22 cellular contexts compared by ENCODE assay signal in the genomic region with DNA sequence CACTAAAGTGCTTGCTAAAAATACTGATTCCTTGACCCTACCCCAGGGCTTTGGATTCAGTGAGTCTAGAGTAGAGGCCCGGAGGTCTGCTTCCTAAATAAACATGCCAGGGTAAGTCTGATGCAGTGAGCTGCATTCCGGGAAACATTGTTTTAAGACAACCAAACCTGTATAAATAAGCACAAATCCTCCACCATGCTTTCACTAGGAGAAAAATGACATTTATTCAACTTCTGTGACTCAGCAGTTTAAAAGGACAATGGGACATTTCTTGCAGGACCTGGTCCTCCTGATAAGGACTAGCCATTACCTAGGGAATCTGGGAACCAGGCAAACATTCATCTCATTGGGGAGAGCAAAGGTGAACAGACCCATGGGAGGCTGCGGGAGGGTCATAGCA.
DNase-seq lines count a peak whose midpoint lies in the region; ATAC-seq, FAIRE-seq and TF ChIP-seq lines count a peak whose summit lies in the region.
"Had no signal": no experiment of that assay in that cellular context is flagged by ENCODE, and none has a peak within 500 bp of the region (broad histone marks: within the 10 kb centered on the region; RNA-seq: fewer than 3 reads in every experiment).

No MANE protein-coding gene starts in this region.

- peak; percentile 91 for DNase-seq in HepG2 (ENCODE audit: low spot score)
- DNase-seq in right lobe of liver: no peak
- DNase-seq in IMR-90: peak; percentile 25
- DNase-seq in endothelial cell (ENCODE audit: low spot score): no peak
- DNase-seq in T-helper 2 cell: no peak
- no peak for DNase-seq in breast epithelium (ENCODE audit: low spot score in 2 of 2)
- no peak for DNase-seq in suprapubic skin (ENCODE audit: low spot score in 2 of 2)
- DNase-seq: CD8-positive, alpha-beta memory T cell; COR-L47; GDM1; GM23248; HCEC 1CT had no signal

- TF ChIP-seq EP300 in HepG2 (IDR thresholded peaks at IDR 0.05; ENCODE audit: low read depth in 2 of 2, low read length in 2 of 2) (peak in 1 of 2 experiments; percentile 69; a peak in 1 of 4 replicates), HepG2 (CRISPR knock-in tag; IDR thresholded peaks at IDR 0.05; ENCODE audit: borderline replicate concordance) (peak; percentile 53; the same call in 1 of the 2 replicates), suprapubic skin (IDR thresholded peaks at IDR 0.05) (no peak)

- no peaks in the 10 kb centered on the region for H3K36me3 ChIP-seq in HepG2 (replicated peaks in 1 of 2; ENCODE audit: control insufficient read depth in 1 of 2, insufficient read depth in 2 of 2, low read length in 2 of 2)
- H3K36me3 ChIP-seq in right lobe of liver: no peaks in the 10 kb centered on the region
- H3K36me3 ChIP-seq in IMR-90 (ENCODE audit: control insufficient read depth, insufficient read depth, low read length): no peaks in the 10 kb centered on the region
- no peaks in the 10 kb centered on the region for H3K36me3 ChIP-seq in breast epithelium
- no peaks in the 10 kb centered on the region for H3K36me3 ChIP-seq in suprapubic skin
- H3K36me3 ChIP-seq: BLaER1 treated with 17β-estradiol and CSF1 and Interleukin-3, amounts not matched to agents 10 nM and 100 nM had no signal

- peak overlapping the region; percentile 40; the same call in 1 of the 2 replicates for H3K4ac ChIP-seq in IMR-90 (ENCODE audit: low read depth, low read length)

- H3K27me3 ChIP-seq in HepG2 (ENCODE audit: control insufficient read depth in 1 of 2, insufficient read depth in 2 of 2, low read length in 2 of 2) (no peaks in the 10 kb centered on the region), right lobe of liver (no peaks in the 10 kb centered on the region), IMR-90 (ENCODE audit: control insufficient read depth, insufficient read depth, low read length) (no peaks in the 10 kb centered on the region), breast epithelium (no peaks in the 10 kb centered on the region), suprapubic skin (no peaks in the 10 kb centered on the region)
- H3K27me3 ChIP-seq: BLaER1 treated with 17β-estradiol and CSF1 and Interleukin-3, amounts not matched to agents 10 nM and 100 nM had no signal

- H2AK5ac ChIP-seq in IMR-90 (ENCODE audit: low read depth, low read length): no peak overlapping the region

- ATAC-seq in HepG2: peak; percentile 90
- no peak for ATAC-seq in right lobe of liver
- ATAC-seq in IMR-90 (ENCODE audit: low read depth): peak; percentile 63
- no peak for ATAC-seq in GM19395 (IDR thresholded peaks at IDR 0.05; ENCODE audit: unreplicated experiment)

- H3K36me3 Mint-ChIP-seq in endothelial cell (ENCODE audit: low read depth, unreplicated experiment): peaks cover 4% of the 10 kb centered on the region

- peak overlapping the region; percentile 30; the same call in 1 of the 2 replicates for H3K4me2 ChIP-seq in HepG2 (ENCODE audit: low read depth, low read length)
- no peak overlapping the region for H3K4me2 ChIP-seq in IMR-90 (ENCODE audit: low read depth, low read length)
- H3K4me2 ChIP-seq: BLaER1 treated with 17β-estradiol and CSF1 and Interleukin-3, amounts not matched to agents 10 nM and 100 nM; KMS-11 had no signal

- H3K79me2 ChIP-seq in HepG2 (ENCODE audit: insufficient read depth, low read length): no peaks in the 10 kb centered on the region

- dilution Hi-C loops in IMR-90 (cut with HindIII; ENCODE audit: low sequenced_read_pairs, unreplicated experiment): no loop called here

- in situ Hi-C loops in HepG2 (cut with HindIII; ENCODE audit: extremely low pct_ligation_motif_present, low pct_unique_long_range_greater_than_20kb): no loop called here
- in situ Hi-C loops in IMR-90 (cut with MboI; ENCODE audit: low sequenced_read_pairs): no loop called here

- no peaks in the 10 kb centered on the region for H3K9me3 Mint-ChIP-seq in endothelial cell (ENCODE audit: unreplicated experiment)

- H2BK5ac ChIP-seq in IMR-90 (ENCODE audit: low read depth, low read length, poor library complexity, severe bottlenecking): no peak overlapping the region

- H2AFZ ChIP-seq in HepG2 (ENCODE audit: low read length) (no peak overlapping the region), IMR-90 (replicated peaks; ENCODE audit: low read length, poor library complexity) (peak overlapping the region; percentile 38)
- H2AFZ ChIP-seq: GM23248 had no signal

- H3K9me3 ChIP-seq in HepG2 (ENCODE audit: low read length): no peaks in the 10 kb centered on the region
- H3K9me3 ChIP-seq in right lobe of liver: no peaks in the 10 kb centered on the region
- H3K9me3 ChIP-seq in IMR-90 (ENCODE audit: control insufficient read depth, insufficient read depth, low read length): 0 out of 2 replicates have a peak, but pooled peaks cover 2% of the 10 kb centered on the region
- no peaks in the 10 kb centered on the region for H3K9me3 ChIP-seq in breast epithelium
- no peaks in the 10 kb centered on the region for H3K9me3 ChIP-seq in suprapubic skin

- no peak for TF ChIP-seq CTCF in HepG2 (CRISPR knock-in tag; IDR thresholded peaks at IDR 0.05)
- TF ChIP-seq CTCF in right lobe of liver (IDR thresholded peaks at IDR 0.05): no peak
- no peak for TF ChIP-seq CTCF in IMR-90 (conservative IDR thresholded peaks at IDR 0.05; ENCODE audit: low read depth, low read length)
- TF ChIP-seq CTCF in endothelial cell (IDR thresholded peaks at IDR 0.05; ENCODE audit: unreplicated experiment): no peak
- TF ChIP-seq CTCF in breast epithelium (IDR thresholded peaks at IDR 0.05): no peak
- TF ChIP-seq CTCF in suprapubic skin (IDR thresholded peaks at IDR 0.05): no peak

- BruUV-seq in HepG2 (replicated peaks; lab: Mats Ljungman, UMichigan) (no TSS peak), IMR-90 (replicated peaks; lab: Mats Ljungman, UMichigan) (no TSS peak)

- peak overlapping the region; percentile 16; the same call in 1 of the 2 replicates for H3K56ac ChIP-seq in IMR-90 (ENCODE audit: extremely low read depth, insufficient read depth, low read length)

- peaks cover 5% of the 10 kb centered on the region for H3K4me1 Mint-ChIP-seq in endothelial cell (ENCODE audit: unreplicated experiment)
- H3K4me1 Mint-ChIP-seq: B cell had no signal

- TF ChIP-seq RAD21 in HepG2 (CRISPR knock-in tag; IDR thresholded peaks at IDR 0.05) (no peak), IMR-90 (IDR thresholded peaks at IDR 0.05; ENCODE audit: low read length) (no peak)

- H3K4me1 ChIP-seq in HepG2 (ENCODE audit: insufficient read depth, low read length): peaks cover 60% of the 10 kb centered on the region
- no peaks in the 10 kb centered on the region for H3K4me1 ChIP-seq in right lobe of liver
- peaks cover 3% of the 10 kb centered on the region; the same call in 1 of the 2 replicates for H3K4me1 ChIP-seq in IMR-90 (ENCODE audit: control insufficient read depth, insufficient read depth, low read length)
- H3K4me1 ChIP-seq in breast epithelium: no peaks in the 10 kb centered on the region
- no peaks in the 10 kb centered on the region for H3K4me1 ChIP-seq in suprapubic skin
- H3K4me1 ChIP-seq: BLaER1 treated with 17β-estradiol and CSF1 and Interleukin-3, amounts not matched to agents 10 nM and 100 nM had no signal

- peak overlapping the region in 1 of 2 experiments; percentile 36; a peak in 1 of 4 replicates for H4K8ac ChIP-seq in IMR-90 (ENCODE audit: low read depth in 2 of 2, low read length in 2 of 2)

- H2BK120ac ChIP-seq in IMR-90 (ENCODE audit: low read depth, low read length): peak overlapping the region; percentile 59; the same call in 1 of the 2 replicates

- H3K14ac ChIP-seq in IMR-90 (replicated peaks; ENCODE audit: low read depth, low read length): no peak overlapping the region; the same call in 1 of the 2 replicates

- H3K4me3 ChIP-seq in HepG2 (replicated peaks in 1 of 3; ENCODE audit: insufficient read depth in 1 of 3, low read depth in 2 of 3, low read length in 3 of 3) (no peak overlapping the region), right lobe of liver (no peak overlapping the region), IMR-90 (ENCODE audit: insufficient read depth, low read depth, low read length) (no peak overlapping the region), breast epithelium (no peak overlapping the region), suprapubic skin (no peak overlapping the region)
- H3K4me3 ChIP-seq: BLaER1 treated with 17β-estradiol and CSF1 and Interleukin-3, amounts not matched to agents 10 nM and 100 nM; GM23248 had no signal

- peak overlapping the region; percentile 24; the same call in 1 of the 2 replicates for H3K18ac ChIP-seq in IMR-90 (ENCODE audit: low read depth, low read length)

- no peak overlapping the region for H3K4me3 Mint-ChIP-seq in endothelial cell (ENCODE audit: unreplicated experiment)
- H3K4me3 Mint-ChIP-seq: B cell; CD8-positive, alpha-beta memory T cell had no signal

- peak overlapping the region; percentile 43 for H4K91ac ChIP-seq in IMR-90 (ENCODE audit: insufficient read depth, low read depth, low read length)

- H4K5ac ChIP-seq in IMR-90 (ENCODE audit: low read depth, low read length): 0 out of 2 replicates have a peak overlapping the region, but pooled peaks have one; percentile 21

- peak overlapping the region; percentile 82 for H2BK20ac ChIP-seq in IMR-90 (ENCODE audit: low read depth, low read length)

- POLR2A ChIA-PET in HepG2 (lab: Yijun Ruan, JAX): no interaction called here
- POLR2A ChIA-PET in IMR-90 (lab: Charles Lee; ENCODE audit: unreplicated experiment): no interaction called here

- H3K9ac ChIP-seq in HepG2 (ENCODE audit: insufficient read depth, low read depth, low read length): no peak overlapping the region
- H3K9ac ChIP-seq in IMR-90 (ENCODE audit: low read depth, low read length): no peak overlapping the region
- H3K9ac ChIP-seq: BLaER1 treated with 17β-estradiol and CSF1 and Interleukin-3, amounts not matched to agents 10 nM and 100 nM; GM23248; KMS-11 had no signal

- peak overlapping the region; percentile 28 for H3K27ac Mint-ChIP-seq in endothelial cell (ENCODE audit: unreplicated experiment)
- H3K27ac Mint-ChIP-seq: B cell had no signal

- no peak overlapping the region for H3K23ac ChIP-seq in IMR-90 (ENCODE audit: low read depth, low read length)

- H4K20me1 ChIP-seq in HepG2 (ENCODE audit: insufficient read depth, low read length) (no peaks in the 10 kb centered on the region), IMR-90 (ENCODE audit: insufficient read depth, low read length) (no peaks in the 10 kb centered on the region)
- H4K20me1 ChIP-seq: BLaER1 treated with 17β-estradiol and CSF1 and Interleukin-3, amounts not matched to agents 10 nM and 100 nM had no signal

- H2BK15ac ChIP-seq in IMR-90 (ENCODE audit: low read depth, low read length): no peak overlapping the region

- no peaks in the 10 kb centered on the region; the same call in 1 of the 2 replicates for H3K9me1 ChIP-seq in IMR-90 (ENCODE audit: insufficient read depth, low read length)

- H3K79me1 ChIP-seq in IMR-90 (ENCODE audit: low read depth in 1 of 2, low read length in 2 of 2): no peaks in the 10 kb centered on the region

- intact Hi-C loops in HepG2 (cut with micrococcal nuclease; ENCODE audit: unreplicated experiment): no loop called here
- intact Hi-C loops in right lobe of liver (cut with DNase I): no loop called here
- intact Hi-C loops in IMR-90 (cut with micrococcal nuclease): no loop called here
- intact Hi-C loops in breast epithelium (cut with DNase I; ENCODE audit: low total_unique reads): no loop called here

- TF ChIP-seq POLR2A in HepG2 (IDR thresholded peaks at IDR 0.05; ENCODE audit: insufficient read depth in 1 of 2, low read depth in 2 of 2, low read length in 2 of 2) (no peak), right lobe of liver (IDR thresholded peaks at IDR 0.05) (no peak), IMR-90 (IDR thresholded peaks at IDR 0.05; ENCODE audit: low read depth, low read length) (no peak), breast epithelium (IDR thresholded peaks at IDR 0.05) (no peak), suprapubic skin (IDR thresholded peaks at IDR 0.05) (no peak)

- no peak overlapping the region for H2AK9ac ChIP-seq in IMR-90 (replicated peaks; ENCODE audit: low read depth, low read length, poor library complexity)

- CTCF ChIA-PET in HepG2 (lab: Yijun Ruan, JAX; ENCODE audit: low intra/inter-chr PET ratio, low total read pairs): no interaction called here
- CTCF ChIA-PET in IMR-90 (lab: Yijun Ruan, JAX): no interaction called here

- peak; percentile 83 for FAIRE-seq in HepG2 (lab: Jason Lieb, UNC)
- FAIRE-seq: D721Med, GM12892, GM18507, H54, HTR-8/SVneo had no signal

- WGBS in HepG2 (ENCODE audit: low lambda C conversion rate): 0% methylated on average over 2 of the region's 3 CpGs
- 38% methylated on average over 2 of the region's 3 CpGs for WGBS in right lobe of liver (ENCODE audit: insufficient coverage, low coverage, low lambda C conversion rate, missing lambda C conversion rate)
- no CpG with 5 or more reads among the region's 3 CpGs for WGBS in IMR-90 (ENCODE audit: extremely low coverage in 2 of 2, insufficient read length in 1 of 2), 2 experiments
- WGBS in suprapubic skin: 83% methylated on average over 3 of the region's 3 CpGs

- H3K27ac ChIP-seq in HepG2 (ENCODE audit: extremely low read length, insufficient read depth, low read length) (peak overlapping the region; percentile 37), right lobe of liver (no peak overlapping the region), IMR-90 (ENCODE audit: insufficient read depth, low read length) (peak overlapping the region; percentile 20; the same call in 1 of the 2 replicates), breast epithelium (no peak overlapping the region), suprapubic skin (no peak overlapping the region)
- H3K27ac ChIP-seq: 22Rv1; BLaER1 treated with 17β-estradiol and CSF1 and Interleukin-3, amounts not matched to agents 10 nM and 100 nM; GM23248; KMS-11 had no signal

- H3K27me3 Mint-ChIP-seq in endothelial cell (ENCODE audit: unreplicated experiment): no peaks in the 10 kb centered on the region

Comparison
In these comparisons a context has a peak if more than half of its experiments do, and no peak if none do; other contexts are left out.
1. ATAC-seq: peak in HepG2 (single experiment) and IMR-90 (single experiment); none in right lobe of liver (0 of 4) and GM19395 (single experiment).
2. DNase-seq: peak in HepG2 (single experiment) and IMR-90 (single experiment); none in right lobe of liver (0 of 3), endothelial cell (single experiment), T-helper 2 cell (0 of 5), breast epithelium (0 of 2) and suprapubic skin (0 of 2).
3. H3K27ac ChIP-seq: peak in HepG2 (single experiment) and IMR-90 (single experiment); none in right lobe of liver (0 of 3), breast epithelium (0 of 2) and suprapubic skin (single experiment).